8 cellular contexts compared by ENCODE assay signal in the genomic region with DNA sequence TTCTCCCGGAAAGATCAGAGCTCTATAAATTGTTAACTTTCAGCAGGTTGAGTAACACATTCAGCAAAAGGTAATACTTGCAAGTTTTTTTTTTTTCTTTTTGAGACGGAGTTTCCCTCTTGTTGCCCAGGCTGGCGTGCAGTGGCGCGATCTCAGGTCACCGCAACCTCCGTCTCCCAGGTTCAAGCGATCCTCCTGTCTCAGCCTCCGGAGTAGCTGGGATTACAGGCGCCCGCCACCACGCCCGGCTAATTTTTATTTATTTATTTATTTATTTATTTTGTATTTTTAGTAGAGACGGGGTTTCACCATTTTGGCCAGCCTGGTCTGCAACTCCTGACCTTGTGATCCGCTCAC. TPM values are rescaled to one million over a fixed set of nuclear protein-coding genes. Genes with fewer than 3 reads are reported as not detected.
DNase-seq lines count a peak whose midpoint lies in the region; ATAC-seq and TF ChIP-seq lines count a peak whose summit lies in the region.
"Not testable (repeated sequence)": the region's sequence is repeated elsewhere in the genome, so short reads cannot be mapped to it uniquely, and the experiment has no call there.

No MANE protein-coding gene starts in this region.

- TSS peak; percentile 89 for BruUV-seq in OCI-LY7 (replicated peaks; lab: Mats Ljungman, UMichigan)

- not testable (repeated sequence) for H3K36me3 Mint-ChIP-seq in activated T-cell treated with anti-CD3 and anti-CD28 coated beads, Interleukin-2, amount 50 U/mL, for 72 hours (ENCODE audit: insufficient read depth in 2 of 2); chondrocyte (ENCODE audit: low read depth)

- H3K27ac ChIP-seq in OCI-LY7 (ENCODE audit: low read depth, low read length, poor library complexity, severe bottlenecking), result not testable (repeated sequence)
- peak overlapping the region; percentile 96 for H3K27ac ChIP-seq in cardiac muscle cell
- peak overlapping the region; percentile 86 to 90 (median 88) for H3K27ac ChIP-seq in sigmoid colon
- H3K27ac ChIP-seq in uterus, result peak overlapping the region; percentile 85 to 91

- not testable (repeated sequence) for TF ChIP-seq CTCF in GM12864 (IDR thresholded peaks at IDR 0.05; ENCODE audit: low read depth, low read length, missing control alignments); OCI-LY7 (conservative IDR thresholded peaks at IDR 0.05; ENCODE audit: low read length); chondrocyte (IDR thresholded peaks at IDR 0.05); cardiac muscle cell (IDR thresholded peaks at IDR 0.05; ENCODE audit: low read depth, low read length); sigmoid colon (IDR thresholded peaks at IDR 0.05); uterus (IDR thresholded peaks at IDR 0.05)

- peak overlapping the region; percentile 70 for H2AFZ ChIP-seq in OCI-LY7 (ENCODE audit: low read length)

- not testable (repeated sequence) for H3K9me3 Mint-ChIP-seq in activated T-cell treated with anti-CD3 and anti-CD28 coated beads, Interleukin-2, amount 50 U/mL, for 72 hours; chondrocyte (ENCODE audit: low read depth)

- peak overlapping the region; percentile 95 for H3K4me2 ChIP-seq in OCI-LY7 (ENCODE audit: low read length)

- H4K20me1 ChIP-seq in OCI-LY7 (ENCODE audit: insufficient read depth, low read length), result not testable (repeated sequence)

- CTCF ChIA-PET in OCI-LY7 (lab: Charles Lee; ENCODE audit: unreplicated experiment), result not testable (repeated sequence)

- H3K9me2 ChIP-seq in OCI-LY7 (ENCODE audit: insufficient read depth, low read length), result not testable (repeated sequence)

- peaks cover 17% of the 10 kb centered on the region; the same call in 1 of the 2 replicates for H3K79me2 ChIP-seq in OCI-LY7 (ENCODE audit: insufficient read depth, low read depth, low read length)

- H3K27me3 Mint-ChIP-seq in activated T-cell treated with anti-CD3 and anti-CD28 coated beads, Interleukin-2, amount 50 U/mL, for 72 hours (ENCODE audit: low read depth); chondrocyte (ENCODE audit: low read depth): not testable (repeated sequence)

- H3K4me1 ChIP-seq in OCI-LY7 (ENCODE audit: insufficient read depth, low read length, poor library complexity, severe bottlenecking); cardiac muscle cell (ENCODE audit: low read depth): not testable (repeated sequence)
- peaks cover 22% of the 10 kb centered on the region for H3K4me1 ChIP-seq in mononuclear cell (ENCODE audit: insufficient read depth, low read length)
- H3K4me1 ChIP-seq in sigmoid colon, result peaks cover 0 to 30% (median 26%) of the 10 kb centered on the region in 4 donors
- peaks cover 0 to 16% of the 10 kb centered on the region in 2 donors for H3K4me1 ChIP-seq in uterus

- peak overlapping the region; percentile 91 for H3K27ac Mint-ChIP-seq in activated T-cell treated with anti-CD3 and anti-CD28 coated beads, Interleukin-2, amount 50 U/mL, for 72 hours
- H3K27ac Mint-ChIP-seq in chondrocyte (ENCODE audit: unreplicated experiment), result peak overlapping the region; percentile 96

- not testable (repeated sequence) for TF ChIP-seq EP300 in sigmoid colon (IDR thresholded peaks at IDR 0.05)

- intact Hi-C loops in OCI-LY7 (cut with micrococcal nuclease; ENCODE audit: unreplicated experiment); sigmoid colon (cut with DNase I); uterus (cut with DNase I; ENCODE audit: low total_unique reads): not testable (repeated sequence)

- peaks cover 14% of the 10 kb centered on the region for H3K36me3 ChIP-seq in OCI-LY7 (ENCODE audit: insufficient read depth, low read length)
- not testable (repeated sequence) for H3K36me3 ChIP-seq in cardiac muscle cell, sigmoid colon, uterus

- H3K4me3 Mint-ChIP-seq in activated T-cell treated with anti-CD3 and anti-CD28 coated beads, Interleukin-2, amount 50 U/mL, for 72 hours, result peak overlapping the region; percentile 93
- H3K4me3 Mint-ChIP-seq in chondrocyte (ENCODE audit: unreplicated experiment), result peak overlapping the region; percentile 91

- not testable (repeated sequence) for ATAC-seq in activated T-cell treated with anti-CD3 and anti-CD28 coated beads, Interleukin-2, amount 50 U/mL, for 72 hours (replicated peaks in 1 of 2)

- H3K9me3 ChIP-seq in OCI-LY7 (ENCODE audit: low read length); cardiac muscle cell (ENCODE audit: low read depth); mononuclear cell (ENCODE audit: low read depth, low read length); sigmoid colon; uterus: not testable (repeated sequence)

- H3K4me1 Mint-ChIP-seq in activated T-cell treated with anti-CD3 and anti-CD28 coated beads, Interleukin-2, amount 50 U/mL, for 72 hours (ENCODE audit: low read depth), result peaks cover 46% of the 10 kb centered on the region
- peaks cover 26% of the 10 kb centered on the region for H3K4me1 Mint-ChIP-seq in chondrocyte (ENCODE audit: low read depth)

- TF ChIP-seq POLR2A in sigmoid colon (IDR thresholded peaks at IDR 0.05); uterus (IDR thresholded peaks at IDR 0.05): not testable (repeated sequence)

- 66 to 77% methylated on average over 15 of the region's 15 CpGs for WGBS in sigmoid colon, 2 donors

- H3K4me3 ChIP-seq in GM12864 (ENCODE audit: low read depth, low read length) (peak overlapping the region; percentile 77), OCI-LY7 (ENCODE audit: low read depth, low read length, poor library complexity, severe bottlenecking) (peak overlapping the region; percentile 80), cardiac muscle cell (peak overlapping the region; percentile 99), mononuclear cell (ENCODE audit: low read length) (peak overlapping the region; percentile 69), sigmoid colon (peak overlapping the region; percentile 76 to 99 (median 94)), uterus (peak overlapping the region; percentile 73 to 83)

- DNase-seq in GM12864 (ENCODE audit: low read depth); OCI-LY7 (ENCODE audit: low spot score); activated T-cell treated with anti-CD3 and anti-CD28 coated beads, Interleukin-2, amount 50 U/mL, for 72 hours; chondrocyte (ENCODE audit: low spot score); cardiac muscle cell (ENCODE audit: low read depth in 1 of 2, low spot score in 1 of 2); sigmoid colon; uterus: not testable (repeated sequence)

- not testable (repeated sequence) for H3K27me3 ChIP-seq in cardiac muscle cell; mononuclear cell (ENCODE audit: insufficient read depth, low read length); sigmoid colon; uterus

- POLR2A ChIA-PET in OCI-LY7 (lab: Charles Lee), result interaction anchor here (0.7 to 2.2 kb wide), 10 partner anchors 9 to 278 kb away, joined by 3 to 14 read pairs (median 4); partner anchors contain the start of gene OSBPL11

RNA-seq across cellular contexts. Expression of gene SNX4, which starts 0.5 kb away (rescaled TPM):
- 28.2 and 43.2 TPM in 2 replicates for total RNA-seq in OCI-LY7 (2014; rRNA removed; shearing (Covaris generic))
- 33.5 and 38.9 TPM in 2 replicates for total RNA-seq in OCI-LY7 (2022)
- total RNA-seq in activated T-cell treated with anti-CD3 and anti-CD28 coated beads, Interleukin-2, amount 50 U/mL, for 72 hours, result 10 to 100 TPM; 25.1 to 30.8 TPM
- total RNA-seq in chondrocyte, result 40.3 to 41.0 TPM (median 40.9 TPM) in 3 replicates
- total RNA-seq in cardiac muscle cell, result 63.8 and 72.1 TPM in 2 replicates
- polyA plus RNA-seq in cardiac muscle cell, result 41.4 and 43.5 TPM in 2 replicates
- 34.0 TPM for total RNA-seq in mononuclear cell
- 10 to 100 TPM; 32.1 to 40.0 (median 37.6) TPM for total RNA-seq in sigmoid colon
- polyA plus RNA-seq in sigmoid colon, result 10 to 100 TPM; 24.9 to 50.6 (median 49.2) TPM
- 10 to 100 TPM; 32.4 to 91.6 (median 58.2) TPM for total RNA-seq in uterus
